Comparison of ENCODE assay signal across 8 cellular contexts in the genomic region with DNA sequence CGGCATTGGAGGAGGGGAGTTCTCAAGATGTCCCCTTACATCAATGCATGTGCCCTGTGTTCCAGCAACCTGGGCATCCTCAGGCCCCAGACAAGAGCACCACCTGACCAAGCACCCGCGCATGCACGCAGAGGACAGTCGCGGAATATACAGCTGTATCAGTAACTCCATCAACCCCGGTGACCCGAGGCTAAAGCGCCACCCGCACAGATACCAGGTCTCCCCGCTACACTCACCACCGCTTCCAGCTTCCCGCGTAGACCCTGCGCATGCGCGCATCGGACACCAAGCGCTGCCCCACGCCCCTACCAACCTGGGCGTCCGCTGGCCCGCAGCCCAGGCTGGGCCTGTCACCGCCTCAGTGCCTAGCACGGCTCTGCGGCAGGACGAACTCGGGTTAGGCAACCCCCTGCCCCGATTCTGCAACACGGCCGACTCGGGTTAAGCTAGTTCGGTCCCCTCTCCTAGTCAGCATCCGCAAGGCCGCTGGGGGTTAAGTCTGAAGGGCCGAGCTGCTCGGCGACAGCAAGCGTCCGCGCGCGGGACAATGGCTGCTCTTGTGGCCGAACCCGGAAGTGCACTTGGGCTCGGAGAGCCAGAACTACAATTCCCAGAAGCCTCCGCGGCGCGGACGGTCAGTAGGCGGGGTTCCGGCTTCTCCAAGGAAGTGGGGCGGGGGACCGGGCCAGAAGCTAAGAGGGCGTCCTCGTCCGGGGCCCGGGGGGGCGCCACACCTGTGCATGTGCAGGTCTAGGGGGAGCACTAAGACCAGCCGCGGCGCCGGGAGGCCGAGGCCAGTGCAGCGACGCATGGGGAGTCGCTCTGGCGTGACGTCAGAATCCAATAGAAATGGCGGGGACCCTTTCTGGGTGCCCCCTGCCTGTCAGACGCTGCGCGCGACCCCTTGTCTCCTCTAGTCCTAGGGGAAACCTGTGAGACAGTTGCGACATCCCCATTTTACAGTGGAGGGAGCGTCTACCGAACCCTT. TPM values are rescaled to one million over a fixed set of nuclear protein-coding genes. Genes with fewer than 3 reads are reported as not detected.
A peak's percentile ranks its signal among the peaks of the same experiment; 100 is the strongest.
DNase-seq lines count a peak whose midpoint lies in the region; ATAC-seq and TF ChIP-seq lines count a peak whose summit lies in the region.

TSS of gene ZNF180 (minus strand) at position 561 of the 988 bp plus-strand sequence. CDS start 3,188 bp downstream, outside the sequence.

- 0 out of 2 replicates have a peak, but pooled peaks cover under 1% of the 10 kb centered on the region for H3K27me3 ChIP-seq in GM23338 (ENCODE audit: insufficient read depth)

- H4K20me1 ChIP-seq in GM23338 (replicated peaks; ENCODE audit: insufficient read depth), result no peaks in the 10 kb centered on the region; the same call in none of the 2 replicates

- peak within 1 kb of the TSS; percentile 82 for H3K27ac Mint-ChIP-seq in GM23338
- H3K27ac Mint-ChIP-seq in activated T-helper 2 cell treated with anti-CD3 and anti-CD28 coated beads, Interferon-gamma antibody, Interleukin-2, Interleukin-4, amounts not matched to agents 10 μg/mL and 5 μg/mL and 100 μg/mL, durations not matched to agents 14 hours and 24 hours and 36 hours, result peak within 1 kb of the TSS; percentile 87
- peak within 1 kb of the TSS; percentile 78 to 85 for H3K27ac Mint-ChIP-seq in natural killer cell treated with Interleukin-12 subunit alpha and Interleukin-12 subunit beta and Interleukin-15 and Interleukin-18, amount 100 ng/mL, for 72 hours

- peak within 1 kb of the TSS; percentile 99 for H3K4me3 ChIP-seq in GM23338

- DNase-seq in ELF-1 (ENCODE audit: low read depth, low spot score) (peak; percentile 99), GM23338 (ENCODE audit: low spot score) (peak; percentile 99), LHCN-M2 (ENCODE audit: low read depth) (peak; percentile 89), RPMI7951 (ENCODE audit: low read depth) (peak; percentile 94), fibroblast of peridontal ligament (ENCODE audit: extremely low read depth) (peak; percentile 90)
- peak; percentile 91 for DNase-seq in activated T-helper 2 cell treated with anti-CD3 and anti-CD28 coated beads, Interferon-gamma antibody, Interleukin-2, Interleukin-4, amounts not matched to agents 10 μg/mL and 5 μg/mL and 100 μg/mL, durations not matched to agents 14 hours and 24 hours and 36 hours (ENCODE audit: low spot score)
- DNase-seq in natural killer cell treated with Interleukin-12 subunit alpha and Interleukin-12 subunit beta and Interleukin-15 and Interleukin-18, amount 100 ng/mL, for 72 hours (ENCODE audit: low spot score), result peak; percentile 96
- DNase-seq in stimulated activated naive CD4-positive, alpha-beta T cell treated with Interleukin-2 at 50 U/mL for 16 hours (lab: John Stamatoyannopoulos, UW), result peak; percentile 92

- peak within 1 kb of the TSS; percentile 96 for H3K4me3 Mint-ChIP-seq in GM23338
- peak within 1 kb of the TSS; percentile 91 for H3K4me3 Mint-ChIP-seq in activated T-helper 2 cell treated with anti-CD3 and anti-CD28 coated beads, Interferon-gamma antibody, Interleukin-2, Interleukin-4, amounts not matched to agents 10 μg/mL and 5 μg/mL and 100 μg/mL, durations not matched to agents 14 hours and 24 hours and 36 hours (ENCODE audit: low read depth)
- H3K4me3 Mint-ChIP-seq in natural killer cell treated with Interleukin-12 subunit alpha and Interleukin-12 subunit beta and Interleukin-15 and Interleukin-18, amount 100 ng/mL, for 72 hours, result peak within 1 kb of the TSS; percentile 96

- H3K27ac ChIP-seq in GM23338 (ENCODE audit: low read depth), result peak within 1 kb of the TSS; percentile 84

- H3K4me1 Mint-ChIP-seq in GM23338, result peaks cover 11% of the 10 kb centered on the region
- H3K4me1 Mint-ChIP-seq in activated T-helper 2 cell treated with anti-CD3 and anti-CD28 coated beads, Interferon-gamma antibody, Interleukin-2, Interleukin-4, amounts not matched to agents 10 μg/mL and 5 μg/mL and 100 μg/mL, durations not matched to agents 14 hours and 24 hours and 36 hours (ENCODE audit: low read depth), result peaks cover 21% of the 10 kb centered on the region
- H3K4me1 Mint-ChIP-seq in natural killer cell treated with Interleukin-12 subunit alpha and Interleukin-12 subunit beta and Interleukin-15 and Interleukin-18, amount 100 ng/mL, for 72 hours (ENCODE audit: low read depth in 2 of 2), result peaks cover 42 to 45% of the 10 kb centered on the region in 2 donors

- ATAC-seq in GM23338, result peak; percentile 96
- peak; percentile 93 to 97 for ATAC-seq in natural killer cell treated with Interleukin-12 subunit alpha and Interleukin-12 subunit beta and Interleukin-15 and Interleukin-18, amount 100 ng/mL, for 72 hours

- H3K36me3 Mint-ChIP-seq in GM23338 (ENCODE audit: low read depth), result peaks cover 48% of the 10 kb centered on the region
- peaks cover 56% of the 10 kb centered on the region for H3K36me3 Mint-ChIP-seq in activated T-helper 2 cell treated with anti-CD3 and anti-CD28 coated beads, Interferon-gamma antibody, Interleukin-2, Interleukin-4, amounts not matched to agents 10 μg/mL and 5 μg/mL and 100 μg/mL, durations not matched to agents 14 hours and 24 hours and 36 hours (ENCODE audit: low read depth)
- peaks cover 46% of the 10 kb centered on the region for H3K36me3 Mint-ChIP-seq in natural killer cell treated with Interleukin-12 subunit alpha and Interleukin-12 subunit beta and Interleukin-15 and Interleukin-18, amount 100 ng/mL, for 72 hours

- intact Hi-C loops in activated T-helper 2 cell treated with anti-CD3 and anti-CD28 coated beads, Interferon-gamma antibody, Interleukin-2, Interleukin-4, amounts not matched to agents 10 μg/mL and 5 μg/mL and 100 μg/mL, durations not matched to agents 14 hours and 24 hours and 36 hours (cut with micrococcal nuclease), result loop anchor here (1.0 to 10.0 kb wide), 6 partner anchors 24 to 883 kb away; partner anchors contain the start of genes ZNF225, ZNF227, ZNF283 and ZNF428

- H3K9me2 ChIP-seq in GM23338 (ENCODE audit: insufficient read depth), result peaks cover 4% of the 10 kb centered on the region; the same call in 1 of the 2 replicates

- peaks cover 17% of the 10 kb centered on the region for H3K36me3 ChIP-seq in GM23338 (ENCODE audit: insufficient read depth)

- H3K79me2 ChIP-seq in GM23338 (replicated peaks; ENCODE audit: insufficient read depth), result peaks cover 45% of the 10 kb centered on the region

- peaks cover 22% of the 10 kb centered on the region for H3K27me3 Mint-ChIP-seq in GM23338 (ENCODE audit: insufficient read depth, low read depth, poor library complexity)
- no peaks in the 10 kb centered on the region for H3K27me3 Mint-ChIP-seq in activated T-helper 2 cell treated with anti-CD3 and anti-CD28 coated beads, Interferon-gamma antibody, Interleukin-2, Interleukin-4, amounts not matched to agents 10 μg/mL and 5 μg/mL and 100 μg/mL, durations not matched to agents 14 hours and 24 hours and 36 hours (ENCODE audit: low read depth)
- H3K27me3 Mint-ChIP-seq in natural killer cell treated with Interleukin-12 subunit alpha and Interleukin-12 subunit beta and Interleukin-15 and Interleukin-18, amount 100 ng/mL, for 72 hours, result peaks cover 12 to 15% of the 10 kb centered on the region in 2 donors

- no peaks in the 10 kb centered on the region for H3K4me1 ChIP-seq in GM23338 (ENCODE audit: insufficient read depth)

- H2AFZ ChIP-seq in GM23338, result peak within 1 kb of the TSS; percentile 99

- TF ChIP-seq CTCF in GM23338 (conservative IDR thresholded peaks at IDR 0.05; ENCODE audit: low read depth in 2 of 2), result peak; percentile 37 to 38

- H3K9me3 Mint-ChIP-seq in GM23338, result peaks cover 74% of the 10 kb centered on the region
- peaks cover 68% of the 10 kb centered on the region for H3K9me3 Mint-ChIP-seq in activated T-helper 2 cell treated with anti-CD3 and anti-CD28 coated beads, Interferon-gamma antibody, Interleukin-2, Interleukin-4, amounts not matched to agents 10 μg/mL and 5 μg/mL and 100 μg/mL, durations not matched to agents 14 hours and 24 hours and 36 hours
- H3K9me3 Mint-ChIP-seq in natural killer cell treated with Interleukin-12 subunit alpha and Interleukin-12 subunit beta and Interleukin-15 and Interleukin-18, amount 100 ng/mL, for 72 hours, result peaks cover 23% of the 10 kb centered on the region

- H3K4me2 ChIP-seq in GM23338, result peak within 1 kb of the TSS; percentile 98

- no peaks in the 10 kb centered on the region for H3F3A ChIP-seq in GM23338 (replicated peaks; ENCODE audit: low read depth)

TF ChIP-seq in GM23338, 12 proteins besides CTCF, POLR2A, EP300 and RAD21 (continues in another document):
- TF ChIP-seq ETS1 (IDR thresholded peaks at IDR 0.05) (peak; percentile 95), EZH2 (IDR thresholded peaks at IDR 0.05; ENCODE audit: low read depth, unreplicated experiment) (no peak)

RNA-seq across cellular contexts. Expression of gene ZNF180, which starts in this region (rescaled TPM):
- 10.5 and 10.6 TPM in 2 replicates for total RNA-seq in GM23338 (2014; rRNA removed; shearing (Covaris generic))
- polyA plus RNA-seq in GM23338 (2016; fragmentation: Nextera tagmentation; extraction: Ambion mirVana), result 4.6 and 6.9 TPM in 2 replicates
- total RNA-seq in LHCN-M2 (2014; rRNA removed), result 13.9 and 15.7 TPM in 2 replicates
- 2.0 TPM for polyA plus RNA-seq in LHCN-M2 (2012)
- 10.7 and 11.7 TPM in 2 replicates for total RNA-seq in RPMI7951 (2014; rRNA removed; shearing (Covaris generic))
- 7.3 and 8.3 TPM in 2 replicates for total RNA-seq in activated T-helper 2 cell treated with anti-CD3 and anti-CD28 coated beads, Interferon-gamma antibody, Interleukin-2, Interleukin-4, amounts not matched to agents 10 μg/mL and 5 μg/mL and 100 μg/mL, durations not matched to agents 14 hours and 24 hours and 36 hours
- total RNA-seq in natural killer cell treated with Interleukin-12 subunit alpha and Interleukin-12 subunit beta and Interleukin-15 and Interleukin-18, amount 100 ng/mL, for 72 hours, result 1 to 10 TPM; 9.2 to 9.3 TPM

Comparison
In these comparisons a context has a peak if more than half of its experiments do, and no peak if none do; other contexts are left out.
1. Peak in every context shown above with its lines: DNase-seq, ATAC-seq, H3K4me3 ChIP-seq and H3K27ac ChIP-seq.